ENCODE assay signal across 8 cellular contexts in the genomic region with DNA sequence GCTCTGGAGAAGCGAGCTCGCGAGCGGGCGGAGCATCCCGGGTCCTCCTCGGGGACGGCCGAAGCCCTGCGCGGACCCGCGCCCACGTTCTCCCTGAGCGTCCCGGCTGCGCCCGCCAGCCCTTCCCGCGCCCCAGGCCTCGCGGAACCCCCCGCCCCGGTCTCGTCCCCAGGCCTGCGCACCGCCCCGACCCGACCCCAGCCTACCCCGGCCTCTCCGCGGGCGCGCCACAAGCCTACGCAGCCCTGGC. TPM values are rescaled to one million over a fixed set of nuclear protein-coding genes. Genes with fewer than 3 reads are reported as not detected.
DNase-seq lines count a peak whose midpoint lies in the region; ATAC-seq and TF ChIP-seq lines count a peak whose summit lies in the region.

No MANE protein-coding gene starts in this region.

- H3K4me2 ChIP-seq in PC-3 (ENCODE audit: low read length), result peak overlapping the region; percentile 92
- H3K4me2 ChIP-seq in parathyroid adenoma (ENCODE audit: low read length), result peak overlapping the region; percentile 80

- H3K79me2 ChIP-seq in PC-3 (ENCODE audit: low read length) (peaks cover 54% of the 10 kb centered on the region), parathyroid adenoma (peaks cover 36% of the 10 kb centered on the region)

- CTCF ChIA-PET in PC-3 (lab: Charles Lee), result no interaction called here

- peaks cover 36% of the 10 kb centered on the region for H4K20me1 ChIP-seq in PC-3 (ENCODE audit: low read length)

- intact Hi-C loops in PC-3 (cut with micrococcal nuclease), result loop anchor here (2.0 kb wide), 2 partner anchors 22 to 92 kb away; no protein-coding TSS in a partner anchor

- H3K4me3 ChIP-seq in GM12875 (ENCODE audit: low read depth, low read length) (peak overlapping the region; percentile 82), PC-3 (ENCODE audit: low read length) (peak overlapping the region; percentile 77), epithelial cell of proximal tubule (ENCODE audit: low read depth, low read length) (peak overlapping the region; percentile 93), parathyroid adenoma (ENCODE audit: low read depth, low read length) (peak overlapping the region; percentile 92)

- peak overlapping the region; percentile 99 for H3K9ac ChIP-seq in PC-3 (ENCODE audit: low read length)
- H3K9ac ChIP-seq in parathyroid adenoma, result peak overlapping the region; percentile 89

- H3K27ac ChIP-seq in PC-3 (ENCODE audit: low read length) (peak overlapping the region; percentile 84), parathyroid adenoma (peak overlapping the region; percentile 93)

- H3K9me3 ChIP-seq in PC-3 (ENCODE audit: low read length), result no peaks in the 10 kb centered on the region
- H3K9me3 ChIP-seq in parathyroid adenoma (ENCODE audit: control insufficient read depth, low read length), result no peaks in the 10 kb centered on the region

- H3K27me3 ChIP-seq in PC-3 (ENCODE audit: low read length) (no peaks in the 10 kb centered on the region), parathyroid adenoma (ENCODE audit: control insufficient read depth, insufficient read depth, low read length) (no peaks in the 10 kb centered on the region)

- no peak for TF ChIP-seq CTCF in GM12875 (IDR thresholded peaks at IDR 0.05; ENCODE audit: borderline replicate concordance, insufficient read depth, low read depth, low read length)
- no peak for TF ChIP-seq CTCF in PC-3 (conservative IDR thresholded peaks at IDR 0.05; ENCODE audit: low read depth, low read length)
- no peak for TF ChIP-seq CTCF in epithelial cell of proximal tubule (conservative IDR thresholded peaks at IDR 0.05; ENCODE audit: low read depth, low read length)
- no peak for TF ChIP-seq CTCF in parathyroid adenoma (IDR thresholded peaks at IDR 0.05)

- no peaks in the 10 kb centered on the region for H3F3A ChIP-seq in PC-3 (ENCODE audit: low read length, unreplicated experiment)

- H3K36me3 ChIP-seq in PC-3 (ENCODE audit: low read depth, low read length) (peaks cover 24% of the 10 kb centered on the region), parathyroid adenoma (ENCODE audit: control insufficient read depth, insufficient read depth, low read length) (no peaks in the 10 kb centered on the region)

- no peak for DNase-seq in PC-3
- no peak for DNase-seq in epithelial cell of proximal tubule (ENCODE audit: low read depth)
- no peak for DNase-seq in A172 (ENCODE audit: low spot score)
- no peak for DNase-seq in epidermal melanocyte (ENCODE audit: insufficient read length, low spot score)
- no peak for DNase-seq in NCI-H526 (lab: John Stamatoyannopoulos, UW)
- no peak for DNase-seq in GOT3 (lab: John Stamatoyannopoulos, UW)

- ATAC-seq in PC-3, result no peak; the same call in 1 of the 2 replicates

- H3K4me1 ChIP-seq in PC-3 (ENCODE audit: insufficient read depth, low read length) (peaks cover 39% of the 10 kb centered on the region), parathyroid adenoma (peaks cover 10% of the 10 kb centered on the region)

- POLR2A ChIA-PET in PC-3 (lab: Charles Lee; ENCODE audit: unreplicated experiment), result interaction anchor here (0.6 to 0.7 kb wide), 2 partner anchors 98 to 125 kb away, joined by 3 to 4 read pairs; no protein-coding TSS in a partner anchor

- H2AFZ ChIP-seq in PC-3 (ENCODE audit: low read length) (peak overlapping the region; percentile 34; the same call in 1 of the 2 replicates), parathyroid adenoma (peak overlapping the region; percentile 90)

- no peaks in the 10 kb centered on the region for H3K9me2 ChIP-seq in PC-3 (replicated peaks; ENCODE audit: low read length)

- no TSS peak for BruUV-seq in PC-3 (replicated peaks; lab: Mats Ljungman, UMichigan)

RNA-seq across cellular contexts. Expression of a gene that starts 0.2 kb away (rescaled TPM):
- total RNA-seq in PC-3 (2014; rRNA removed) (37.5 and 41.8 TPM in 2 replicates), epithelial cell of proximal tubule (22.4 and 36.4 TPM in 2 replicates)
- 15.9 and 33.6 TPM in 2 replicates for total RNA-seq in A172 (2014; rRNA removed; shearing (Covaris generic))

RNA-seq across cellular contexts. Expression of a gene that starts 58.4 kb away (rescaled TPM):
- total RNA-seq in PC-3 (2014; rRNA removed), result 29.7 and 37.7 TPM in 2 replicates
- total RNA-seq in epithelial cell of proximal tubule, result 16.8 and 26.4 TPM in 2 replicates
- total RNA-seq in A172 (2014; rRNA removed; shearing (Covaris generic)), result 25.5 and 43.3 TPM in 2 replicates
